9 cellular contexts compared by ENCODE assay signal in the genomic region with DNA sequence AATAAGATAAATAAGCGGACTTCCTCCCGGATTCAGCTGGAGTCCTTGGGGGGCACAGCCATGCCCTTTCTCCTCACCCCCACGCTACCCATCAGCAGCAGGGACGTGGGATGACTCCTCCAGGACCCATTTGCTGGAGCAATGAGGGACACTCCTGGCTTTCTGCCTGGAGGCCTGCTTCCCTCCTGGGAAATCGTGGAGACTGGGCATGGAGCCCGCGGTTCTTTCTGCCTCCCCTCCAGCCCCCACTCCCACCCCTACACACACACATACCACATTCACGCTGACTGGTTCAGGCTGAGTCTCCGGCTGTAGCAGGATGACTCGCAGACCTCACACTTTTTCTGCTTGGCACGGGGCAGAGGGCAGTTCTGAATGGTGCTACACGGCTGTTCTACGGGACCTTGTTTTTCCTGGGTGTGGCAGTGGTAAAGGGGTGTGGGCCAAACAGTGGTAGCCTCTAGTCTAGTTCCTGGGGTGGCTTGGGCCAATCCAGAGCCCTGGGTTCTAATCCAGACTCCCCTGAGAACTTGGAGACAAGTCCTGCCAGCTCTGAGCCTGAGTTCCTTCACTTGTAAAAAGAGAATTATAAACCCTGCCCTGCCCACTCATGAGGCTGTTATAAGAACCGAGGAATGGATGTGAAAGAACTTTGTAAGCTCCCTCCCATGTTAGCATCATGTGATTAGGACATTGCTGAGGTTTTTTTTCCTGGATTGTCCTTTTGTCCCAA.
A peak's percentile ranks its signal among the peaks of the same experiment; 100 is the strongest.
DNase-seq lines count a peak whose midpoint lies in the region; ATAC-seq and TF ChIP-seq lines count a peak whose summit lies in the region.
"Had no signal": no experiment of that assay in that cellular context is flagged by ENCODE, and none has a peak within 500 bp of the region (broad histone marks: within the 10 kb centered on the region; RNA-seq: fewer than 3 reads in every experiment).

No MANE protein-coding gene starts in this region.

- H3K27me3 ChIP-seq in GM23248 (replicated peaks; ENCODE audit: insufficient read depth) (0 out of 2 replicates have a peak, but pooled peaks cover 7% of the 10 kb centered on the region), SK-N-SH (ENCODE audit: insufficient read depth) (no peaks in the 10 kb centered on the region; the same call in 1 of the 2 replicates), suprapubic skin (peaks cover 8% of the 10 kb centered on the region)

- CTCF ChIA-PET in SK-N-SH (lab: Yijun Ruan, JAX), result no interaction called here

- H3K4me3 ChIP-seq in GM23248 (no peak overlapping the region), SK-N-SH (ENCODE audit: low read depth in 2 of 2, low read length in 1 of 2) (no peak overlapping the region), suprapubic skin (no peak overlapping the region)

- 1 to 2% methylated on average over 14 of the region's 14 CpGs for WGBS in GM23248 (ENCODE audit: low coverage in 1 of 2, low lambda C conversion rate in 2 of 2, missing lambda C conversion rate in 2 of 2), 2 experiments
- WGBS in SK-N-SH (ENCODE audit: low lambda C conversion rate), result 5% methylated on average over 13 of the region's 14 CpGs
- WGBS in suprapubic skin, result 16% methylated on average over 13 of the region's 14 CpGs

- POLR2A ChIA-PET in SK-N-SH (lab: Yijun Ruan, JAX), result no interaction called here

- H4K20me1 ChIP-seq in GM23248 (ENCODE audit: insufficient read depth) (no peaks in the 10 kb centered on the region), SK-N-SH (ENCODE audit: insufficient read depth) (no peaks in the 10 kb centered on the region)

- H3K27ac ChIP-seq in GM23248 (no peak overlapping the region), SK-N-SH (ENCODE audit: low read depth in 2 of 2, low read length in 1 of 2) (no peak overlapping the region), suprapubic skin (no peak overlapping the region)

- H3K36me3 ChIP-seq in GM23248 (ENCODE audit: low read depth) (no peaks in the 10 kb centered on the region), SK-N-SH (replicated peaks in 1 of 2; ENCODE audit: control insufficient read depth in 1 of 2, insufficient read depth in 2 of 2, low read length in 1 of 2) (no peaks in the 10 kb centered on the region), suprapubic skin (no peaks in the 10 kb centered on the region)

- in situ Hi-C loops in GM23248 (cut with MboI), result no loop called here

- H3K4me2 ChIP-seq in GM23248 (ENCODE audit: unreplicated experiment), result no peak overlapping the region
- peak overlapping the region; percentile 37; the same call in 1 of the 2 replicates for H3K4me2 ChIP-seq in SK-N-SH

- TF ChIP-seq POLR2A in suprapubic skin (IDR thresholded peaks at IDR 0.05), result no peak

- no peak overlapping the region for H3K9ac ChIP-seq in GM23248
- H3K9ac ChIP-seq in SK-N-SH, result no peak overlapping the region

- peak; percentile 60 for DNase-seq in GM23248
- DNase-seq in SK-N-SH, result no peak
- DNase-seq in glomerular visceral epithelial cell (ENCODE audit: extremely low spot score), result peak; percentile 36
- peak; percentile 21 for DNase-seq in pons (ENCODE audit: low spot score)
- DNase-seq in suprapubic skin (ENCODE audit: low spot score in 2 of 2), result no peak
- no peak for DNase-seq in activated CD8-positive, alpha-beta memory T cell treated with anti-CD3 and anti-CD28 coated beads, Interleukin-2, amount 50 U/mL, for 48 hours
- DNase-seq: stimulated activated CD4-positive, alpha-beta T cell treated with anti-CD3 and anti-CD28 coated beads, Interleukin-2, amount 100 ng/mL, for 24 hours had no signal

- no peak for TF ChIP-seq EP300 in SK-N-SH (IDR thresholded peaks at IDR 0.05; ENCODE audit: borderline replicate concordance in 1 of 2, low read depth in 1 of 2, low read length in 1 of 2)
- no peak for TF ChIP-seq EP300 in suprapubic skin (IDR thresholded peaks at IDR 0.05)

- no peak for TF ChIP-seq CTCF in SK-N-SH (IDR thresholded peaks at IDR 0.05)
- no peak for TF ChIP-seq CTCF in suprapubic skin (IDR thresholded peaks at IDR 0.05)

- H3K79me2 ChIP-seq in GM23248 (ENCODE audit: insufficient read depth) (no peaks in the 10 kb centered on the region), SK-N-SH (ENCODE audit: insufficient read depth) (no peaks in the 10 kb centered on the region)

- H2AFZ ChIP-seq in GM23248 (no peak overlapping the region), SK-N-SH (ENCODE audit: low read depth) (no peak overlapping the region)

- H3K4me1 ChIP-seq in GM23248 (ENCODE audit: insufficient read depth) (no peaks in the 10 kb centered on the region), SK-N-SH (ENCODE audit: control insufficient read depth in 1 of 2, insufficient read depth in 2 of 2, low read depth in 1 of 2, low read length in 1 of 2) (peaks cover 0 to 13% of the 10 kb centered on the region in 2 experiments; a peak in 1 of 4 replicates), suprapubic skin (peaks cover 22% of the 10 kb centered on the region)

- H3F3A ChIP-seq in GM23248 (ENCODE audit: insufficient read depth) (no peaks in the 10 kb centered on the region), SK-N-SH (replicated peaks; ENCODE audit: insufficient read depth) (no peaks in the 10 kb centered on the region)

- H3K9me3 ChIP-seq in GM23248 (ENCODE audit: low read depth), result no peaks in the 10 kb centered on the region
- H3K9me3 ChIP-seq in SK-N-SH, result no peaks in the 10 kb centered on the region
- H3K9me3 ChIP-seq in suprapubic skin, result no peaks in the 10 kb centered on the region

- TF ChIP-seq RAD21 in SK-N-SH (IDR thresholded peaks at IDR 0.05; ENCODE audit: low read length), result no peak

- H3K9me2 ChIP-seq in GM23248 (ENCODE audit: insufficient read depth) (no peaks in the 10 kb centered on the region), SK-N-SH (no peaks in the 10 kb centered on the region)

- no peak for ATAC-seq in GM18868 (IDR thresholded peaks at IDR 0.05; ENCODE audit: unreplicated experiment)
- ATAC-seq in HG03442 (IDR thresholded peaks at IDR 0.05; ENCODE audit: unreplicated experiment), result no peak

TF ChIP-seq in SK-N-SH, 30 proteins besides CTCF, POLR2A, EP300 and RAD21:
- TF ChIP-seq FOSL2 (IDR thresholded peaks at IDR 0.05; ENCODE audit: borderline replicate concordance, low read depth), result no peak
- TF ChIP-seq TCF12 (IDR thresholded peaks at IDR 0.05), result no peak
- TF ChIP-seq TAF1 (IDR thresholded peaks at IDR 0.05; ENCODE audit: borderline replicate concordance, low read depth, low read length), result no peak
- no peak for TF ChIP-seq FOXM1 (IDR thresholded peaks at IDR 0.05; ENCODE audit: low read depth)
- no peak for TF ChIP-seq MXI1 (IDR thresholded peaks at IDR 0.05; ENCODE audit: low read depth, low read length)
- TF ChIP-seq MEF2A (IDR thresholded peaks at IDR 0.05; ENCODE audit: borderline replicate concordance, low read depth), result no peak
- TF ChIP-seq YY1 (IDR thresholded peaks at IDR 0.05; ENCODE audit: low read depth), result no peak
- TF ChIP-seq, protein P1, sequence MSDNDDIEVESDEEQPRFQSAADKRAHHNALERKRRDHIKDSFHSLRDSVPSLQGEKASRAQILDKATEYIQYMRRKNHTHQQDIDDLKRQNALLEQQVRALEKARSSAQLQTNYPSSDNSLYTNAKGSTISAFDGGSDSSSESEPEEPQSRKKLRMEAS (IDR thresholded peaks at IDR 0.05; ENCODE audit: low read depth), result no peak
- no peak for TF ChIP-seq NFIC (IDR thresholded peaks at IDR 0.05; ENCODE audit: borderline replicate concordance)
- TF ChIP-seq EZH2phosphoT487 (IDR thresholded peaks at IDR 0.05; ENCODE audit: borderline replicate concordance, low read depth), result no peak
- TF ChIP-seq PBX3 (IDR thresholded peaks at IDR 0.05), result no peak
- TF ChIP-seq, protein P2, sequence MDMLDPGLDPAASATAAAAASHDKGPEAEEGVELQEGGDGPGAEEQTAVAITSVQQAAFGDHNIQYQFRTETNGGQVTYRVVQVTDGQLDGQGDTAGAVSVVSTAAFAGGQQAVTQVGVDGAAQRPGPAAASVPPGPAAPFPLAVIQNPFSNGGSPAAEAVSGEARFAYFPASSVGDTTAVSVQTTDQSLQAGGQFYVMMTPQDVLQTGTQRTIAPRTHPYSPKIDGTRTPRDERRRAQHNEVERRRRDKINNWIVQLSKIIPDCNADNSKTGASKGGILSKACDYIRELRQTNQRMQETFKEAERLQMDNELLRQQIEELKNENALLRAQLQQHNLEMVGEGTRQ (IDR thresholded peaks at IDR 0.05; ENCODE audit: borderline replicate concordance, low read depth, low read length), result no peak
- no peak for TF ChIP-seq NRF1 (IDR thresholded peaks at IDR 0.05; ENCODE audit: low read depth, low read length)
- TF ChIP-seq GABPA (IDR thresholded peaks at IDR 0.05; ENCODE audit: low read depth), result no peak
- TF ChIP-seq, protein P3, sequence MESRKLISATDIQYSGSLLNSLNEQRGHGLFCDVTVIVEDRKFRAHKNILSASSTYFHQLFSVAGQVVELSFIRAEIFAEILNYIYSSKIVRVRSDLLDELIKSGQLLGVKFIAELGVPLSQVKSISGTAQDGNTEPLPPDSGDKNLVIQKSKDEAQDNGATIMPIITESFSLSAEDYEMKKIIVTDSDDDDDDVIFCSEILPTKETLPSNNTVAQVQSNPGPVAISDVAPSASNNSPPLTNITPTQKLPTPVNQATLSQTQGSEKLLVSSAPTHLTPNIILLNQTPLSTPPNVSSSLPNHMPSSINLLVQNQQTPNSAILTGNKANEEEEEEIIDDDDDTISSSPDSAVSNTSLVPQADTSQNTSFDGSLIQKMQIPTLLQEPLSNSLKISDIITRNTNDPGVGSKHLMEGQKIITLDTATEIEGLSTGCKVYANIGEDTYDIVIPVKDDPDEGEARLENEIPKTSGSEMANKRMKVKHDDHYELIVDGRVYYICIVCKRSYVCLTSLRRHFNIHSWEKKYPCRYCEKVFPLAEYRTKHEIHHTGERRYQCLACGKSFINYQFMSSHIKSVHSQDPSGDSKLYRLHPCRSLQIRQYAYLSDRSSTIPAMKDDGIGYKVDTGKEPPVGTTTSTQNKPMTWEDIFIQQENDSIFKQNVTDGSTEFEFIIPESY (IDR thresholded peaks at IDR 0.05; ENCODE audit: borderline replicate concordance, low read depth), result no peak
- no peak for TF ChIP-seq SMC3 (IDR thresholded peaks at IDR 0.05; ENCODE audit: low read depth, low read length)
- TF ChIP-seq POLR2AphosphoS5 (IDR thresholded peaks at IDR 0.05; ENCODE audit: low read depth, low read length), result no peak

Comparison
In these comparisons a context has a peak if more than half of its experiments do, and no peak if none do; other contexts are left out.
1. DNase-seq: peak in GM23248 (single experiment), glomerular visceral epithelial cell (single experiment) and pons (single experiment); none in SK-N-SH (single experiment), suprapubic skin (0 of 2) and activated CD8-positive, alpha-beta memory T cell treated with anti-CD3 and anti-CD28 coated beads, Interleukin-2, amount 50 U/mL, for 48 hours (single experiment).